8 cellular contexts compared by ENCODE assay signal in the genomic region with DNA sequence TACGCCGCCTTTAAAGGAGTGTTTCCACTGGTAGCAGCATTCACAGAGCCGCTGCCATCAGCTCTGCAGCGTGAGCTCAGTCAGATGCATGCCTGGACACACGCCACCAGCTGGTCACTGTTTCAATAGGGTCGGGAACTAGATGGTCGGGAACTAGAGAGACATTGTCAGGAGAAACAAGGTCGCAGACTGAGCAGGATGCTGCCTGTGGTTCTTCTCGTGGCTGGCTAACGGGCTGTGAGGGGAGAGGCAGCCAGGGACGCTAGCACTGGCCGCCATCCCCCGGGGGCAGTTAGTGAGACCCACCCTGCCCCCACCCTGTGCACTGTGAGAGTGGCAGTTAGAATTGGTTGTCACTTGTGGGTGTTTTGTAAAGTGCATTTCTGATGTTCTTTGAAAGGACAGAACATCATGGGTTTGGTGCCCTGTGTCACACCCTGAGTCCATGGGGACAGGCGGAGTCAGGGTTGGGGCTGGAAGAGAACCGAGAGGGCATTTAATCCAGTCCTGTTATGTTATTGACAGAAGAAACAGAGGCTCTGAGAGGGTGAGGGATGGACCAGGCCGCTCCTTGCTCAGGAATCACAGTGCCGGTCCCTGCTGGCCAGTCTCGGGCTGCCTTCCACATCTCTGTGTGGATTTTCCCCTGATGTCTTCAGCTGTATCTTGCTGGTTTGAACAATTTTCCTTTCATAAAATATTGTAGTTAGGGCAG.
DNase-seq lines count a peak whose midpoint lies in the region; ATAC-seq, FAIRE-seq and TF ChIP-seq lines count a peak whose summit lies in the region.

No MANE protein-coding gene starts in this region.

- H2AFZ ChIP-seq in HCT116 (ENCODE audit: low read depth, low read length, poor library complexity, severe bottlenecking): peak overlapping the region; percentile 13
- H2AFZ ChIP-seq in parathyroid adenoma: peak overlapping the region; percentile 19

- H3K27ac ChIP-seq in HCT116 (ENCODE audit: low read depth, low read length): no peak overlapping the region
- peak overlapping the region; percentile 22 for H3K27ac ChIP-seq in parathyroid adenoma

- FAIRE-seq in frontal cortex (lab: Jason Lieb, UNC): no peak

- intact Hi-C loops in HCT116 (cut with micrococcal nuclease): loop anchor here (5.0 kb wide), 1 partner anchor 88 kb away; a partner anchor contains a TSS

- H3K79me2 ChIP-seq in HCT116 (ENCODE audit: insufficient read depth, low read length) (no peaks in the 10 kb centered on the region), parathyroid adenoma (no peaks in the 10 kb centered on the region)

- H3K9ac ChIP-seq in HCT116 (ENCODE audit: low read length) (no peak overlapping the region), parathyroid adenoma (no peak overlapping the region)

- H3K9me3 ChIP-seq in HCT116 (ENCODE audit: control insufficient read depth in 1 of 2, insufficient read depth in 1 of 2, low read depth in 1 of 2, low read length in 2 of 2): no peaks in the 10 kb centered on the region
- H3K9me3 ChIP-seq in parathyroid adenoma (ENCODE audit: control insufficient read depth, low read length): no peaks in the 10 kb centered on the region

- H3K4me1 ChIP-seq in HCT116 (ENCODE audit: control insufficient read depth in 1 of 2, insufficient read depth in 2 of 2, low read length in 2 of 2): peaks cover 7 to 10% of the 10 kb centered on the region in 2 experiments; a peak in 2 of 4 replicates
- peaks cover 11% of the 10 kb centered on the region for H3K4me1 ChIP-seq in parathyroid adenoma

- TF ChIP-seq POLR2A in HCT116 (IDR thresholded peaks at IDR 0.05; ENCODE audit: borderline replicate concordance, extremely low read depth, insufficient read depth, insufficient read length): no peak

- TF ChIP-seq RAD21 in HCT116 (IDR thresholded peaks at IDR 0.05; ENCODE audit: low read depth): peak; percentile 33

- H3K27me3 ChIP-seq in HCT116 (ENCODE audit: insufficient read depth, low read length) (no peaks in the 10 kb centered on the region), parathyroid adenoma (ENCODE audit: control insufficient read depth, insufficient read depth, low read length) (no peaks in the 10 kb centered on the region)

- POLR2A ChIA-PET in HCT116 (lab: Charles Lee): no interaction called here

- ATAC-seq in HCT116 (peak; percentile 94), GM21528 (IDR thresholded peaks at IDR 0.05; ENCODE audit: low FRiP score, unreplicated experiment) (no peak), GM18861 (IDR thresholded peaks at IDR 0.05; ENCODE audit: unreplicated experiment) (no peak), GM18858 (IDR thresholded peaks at IDR 0.05; ENCODE audit: unreplicated experiment) (no peak)

- peak; percentile 22 for DNase-seq in HCT116 (ENCODE audit: low read depth, low spot score)
- peak; percentile 55 for DNase-seq in SK-MEL-5 (ENCODE audit: low read depth, low spot score)
- peak; percentile 38 to 61 for DNase-seq in frontal cortex (ENCODE audit: low spot score in 2 of 2)
- no peak for DNase-seq in amniotic stem cell (lab: John Stamatoyannopoulos, UW)

- no TSS peak for BruUV-seq in HCT116 (replicated peaks; lab: Mats Ljungman, UMichigan)

- H3K4me2 ChIP-seq in HCT116 (ENCODE audit: low read length): peak overlapping the region; percentile 61
- H3K4me2 ChIP-seq in parathyroid adenoma (ENCODE audit: low read length): no peak overlapping the region

- RAD21 ChIA-PET in HCT116 (lab: Charles Lee; ENCODE audit: low non-redundant PET in 1 of 2, low total read pairs in 2 of 2, uncharacterized antibody in 2 of 2, unreplicated experiment in 2 of 2): interaction anchor here in 1 of 2 experiments (0.6 to 0.8 kb wide), 2 partner anchors 85 to 102 kb away, joined by 3 read pairs; no protein-coding TSS in a partner anchor

- CTCF ChIA-PET in HCT116 (lab: Charles Lee): interaction anchor here (0.5 to 1.8 kb wide), 5 partner anchors 13 to 235 kb away, joined by 3 to 25 read pairs (median 3); no protein-coding TSS in a partner anchor

- H3K4me3 ChIP-seq in HCT116 (replicated peaks in 1 of 2; ENCODE audit: low read depth in 1 of 2, low read length in 2 of 2): peak overlapping the region in 1 of 2 experiments; percentile 11; a peak in 1 of 4 replicates
- H3K4me3 ChIP-seq in parathyroid adenoma (ENCODE audit: low read depth, low read length): no peak overlapping the region

- H4K20me1 ChIP-seq in HCT116 (ENCODE audit: insufficient read depth): no peaks in the 10 kb centered on the region

- no peaks in the 10 kb centered on the region for H3K9me2 ChIP-seq in HCT116 (ENCODE audit: insufficient read depth)

- in situ Hi-C loops in SK-MEL-5 (cut with HindIII; ENCODE audit: low pct_unique_long_range_greater_than_20kb, low sequenced_read_pairs): no loop called here

- TF ChIP-seq CTCF in HCT116 (IDR thresholded peaks at IDR 0.05 in 2 of 3, conservative IDR thresholded peaks at IDR 0.05 in 1 of 3; ENCODE audit: borderline replicate concordance in 1 of 3, insufficient read depth in 1 of 3, low read depth in 2 of 3, low read length in 2 of 3) (peak in 2 of 3 experiments; percentile 35 to 53; a peak in 5 of 6 replicates), parathyroid adenoma (IDR thresholded peaks at IDR 0.05) (peak; percentile 38)

- H3K36me3 ChIP-seq in HCT116 (ENCODE audit: control insufficient read depth in 1 of 2, insufficient read depth in 2 of 2, low read length in 2 of 2) (no peaks in the 10 kb centered on the region), parathyroid adenoma (ENCODE audit: control insufficient read depth, insufficient read depth, low read length) (no peaks in the 10 kb centered on the region)

TF ChIP-seq in HCT116, 20 proteins besides CTCF, POLR2A, EP300 and RAD21:
- TF ChIP-seq POLR2AphosphoS5 (IDR thresholded peaks at IDR 0.05; ENCODE audit: low read depth, low read length): no peak
- TF ChIP-seq FOSL1 (IDR thresholded peaks at IDR 0.05; ENCODE audit: low read depth): no peak
- no peak for TF ChIP-seq SIN3A (IDR thresholded peaks at IDR 0.05; ENCODE audit: low read depth)
- no peak for TF ChIP-seq JUND (IDR thresholded peaks at IDR 0.05)
- no peak for TF ChIP-seq ZNF274 (IDR thresholded peaks at IDR 0.05; ENCODE audit: low read depth, low read length)
- no peak for TF ChIP-seq SP1 (IDR thresholded peaks at IDR 0.05; ENCODE audit: low read depth)
- no peak for TF ChIP-seq ZFX (IDR thresholded peaks at IDR 0.05)
- TF ChIP-seq, protein P1, sequence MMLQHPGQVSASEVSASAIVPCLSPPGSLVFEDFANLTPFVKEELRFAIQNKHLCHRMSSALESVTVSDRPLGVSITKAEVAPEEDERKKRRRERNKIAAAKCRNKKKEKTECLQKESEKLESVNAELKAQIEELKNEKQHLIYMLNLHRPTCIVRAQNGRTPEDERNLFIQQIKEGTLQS (IDR thresholded peaks at IDR 0.05): no peak
- no peak for TF ChIP-seq EZH2phosphoT487 (IDR thresholded peaks at IDR 0.05; ENCODE audit: borderline replicate concordance)
- no peak for TF ChIP-seq EZH2 (IDR thresholded peaks at IDR 0.05)
- TF ChIP-seq YY1 (IDR thresholded peaks at IDR 0.05; ENCODE audit: extremely low read depth, insufficient replicate concordance, low read depth, low read length): no peak
- TF ChIP-seq TCF7L2 (IDR thresholded peaks at IDR 0.05; ENCODE audit: borderline replicate concordance, extremely low read depth, insufficient read depth, insufficient read length): no peak
- no peak for TF ChIP-seq ELF1 (IDR thresholded peaks at IDR 0.05; ENCODE audit: borderline replicate concordance, low read depth)
- no peak for TF ChIP-seq EGR1 (IDR thresholded peaks at IDR 0.05; ENCODE audit: low read depth)
- TF ChIP-seq, protein P2, sequence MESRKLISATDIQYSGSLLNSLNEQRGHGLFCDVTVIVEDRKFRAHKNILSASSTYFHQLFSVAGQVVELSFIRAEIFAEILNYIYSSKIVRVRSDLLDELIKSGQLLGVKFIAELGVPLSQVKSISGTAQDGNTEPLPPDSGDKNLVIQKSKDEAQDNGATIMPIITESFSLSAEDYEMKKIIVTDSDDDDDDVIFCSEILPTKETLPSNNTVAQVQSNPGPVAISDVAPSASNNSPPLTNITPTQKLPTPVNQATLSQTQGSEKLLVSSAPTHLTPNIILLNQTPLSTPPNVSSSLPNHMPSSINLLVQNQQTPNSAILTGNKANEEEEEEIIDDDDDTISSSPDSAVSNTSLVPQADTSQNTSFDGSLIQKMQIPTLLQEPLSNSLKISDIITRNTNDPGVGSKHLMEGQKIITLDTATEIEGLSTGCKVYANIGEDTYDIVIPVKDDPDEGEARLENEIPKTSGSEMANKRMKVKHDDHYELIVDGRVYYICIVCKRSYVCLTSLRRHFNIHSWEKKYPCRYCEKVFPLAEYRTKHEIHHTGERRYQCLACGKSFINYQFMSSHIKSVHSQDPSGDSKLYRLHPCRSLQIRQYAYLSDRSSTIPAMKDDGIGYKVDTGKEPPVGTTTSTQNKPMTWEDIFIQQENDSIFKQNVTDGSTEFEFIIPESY (IDR thresholded peaks at IDR 0.05; ENCODE audit: extremely low read depth, insufficient replicate concordance, low read length): no peak
- no peak for TF ChIP-seq CEBPB (IDR thresholded peaks at IDR 0.05; ENCODE audit: low read depth)
